In genomic region chrX:54352677-54353076, GRCh38 we compare ENCODE assay signal across 8 cellular contexts. TPM values are rescaled to one million over a fixed set of nuclear protein-coding genes. Genes with fewer than 3 reads are reported as not detected.
"Had no signal": no experiment of that assay in that cellular context is flagged by ENCODE, and none has a peak within 500 bp of the region (broad histone marks: within the 10 kb centered on the region; RNA-seq: fewer than 3 reads in every experiment).

No MANE protein-coding gene starts in this region.

- H2AFZ ChIP-seq: GM23338 had no signal

- H3K4me3 Mint-ChIP-seq: GM23338, H9, HFFc6 had no signal

- DNase-seq: H9, HCEC 1CT, HFFc6, IMR-90, KG1 had no signal

- H3K27ac Mint-ChIP-seq: GM23338, H9, HFFc6 had no signal

- H3K9me3 Mint-ChIP-seq: HFFc6 had no signal

- H3K4me3 ChIP-seq: GM23338, K562 had no signal

- ATAC-seq: GM23338, K562 had no signal

- H3K4me2 ChIP-seq: GM23338 had no signal

RNA-seq across cellular contexts. Expression of gene WNK3, which starts 5.2 kb away (rescaled TPM):
- total RNA-seq: HFFc6, HT-29 had no signal
